ENCODE assay signal across 9 cellular contexts in the genomic region with DNA sequence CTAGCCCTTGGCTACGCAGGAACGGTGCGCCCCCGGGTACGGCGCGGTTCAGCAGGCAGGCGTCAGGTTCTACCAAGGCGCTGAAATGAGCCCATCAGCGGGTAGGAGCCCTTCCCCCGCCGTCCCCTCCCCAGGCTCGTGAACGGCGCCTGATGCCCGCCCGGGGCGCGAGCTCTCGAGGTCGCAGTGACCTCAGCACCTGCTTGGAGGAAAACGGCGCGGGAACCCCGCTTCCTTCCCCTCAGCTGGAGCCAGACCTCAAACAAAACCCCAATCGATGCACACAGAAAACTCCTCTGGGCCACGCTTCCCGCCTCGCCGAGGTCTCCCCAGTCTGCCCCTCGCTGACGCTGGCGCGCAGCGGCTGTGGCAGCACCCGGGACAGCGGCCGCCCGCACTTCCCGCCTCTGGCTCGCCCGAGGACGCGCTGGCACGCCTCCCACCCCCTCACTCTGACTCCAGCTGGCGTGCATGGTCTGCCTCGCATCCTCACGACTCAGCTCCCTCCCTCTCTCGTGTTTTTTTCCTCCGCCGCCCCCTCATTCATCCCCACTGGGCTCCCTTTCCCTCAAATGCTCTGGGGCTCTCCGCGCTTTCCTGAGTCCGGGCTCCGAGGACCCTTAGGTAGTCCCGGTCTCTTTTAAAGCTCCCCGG. TPM values are rescaled to one million over a fixed set of nuclear protein-coding genes. Genes with fewer than 3 reads are reported as not detected.
A peak's percentile ranks its signal among the peaks of the same experiment; 100 is the strongest.
DNase-seq lines count a peak whose midpoint lies in the region; ATAC-seq and TF ChIP-seq lines count a peak whose summit lies in the region.
"Had no signal": no experiment of that assay in that cellular context is flagged by ENCODE, and none has a peak within 500 bp of the region (broad histone marks: within the 10 kb centered on the region; RNA-seq: fewer than 3 reads in every experiment).

No MANE protein-coding gene starts in this region.

- H3K27ac ChIP-seq in stomach = no peak overlapping the region

- TF ChIP-seq EP300 in stomach (IDR thresholded peaks at IDR 0.05) = no peak

- H3K9me3 ChIP-seq in stomach = no peaks in the 10 kb centered on the region

- 1 to 4% (median 3%) methylated on average over 22 to 57 of the region's 57 CpGs for WGBS in stomach, 5 donors

- peaks cover 16 to 98% (median 77%) of the 10 kb centered on the region in 3 donors for H3K27me3 ChIP-seq in stomach

- TF ChIP-seq POLR2A in stomach (IDR thresholded peaks at IDR 0.05) = no peak

- intact Hi-C loops in left cardiac atrium (cut with DNase I) = no loop called here
- intact Hi-C loops in cardiac septum (cut with DNase I) = no loop called here
- intact Hi-C loops in stomach (cut with DNase I; ENCODE audit: low total_unique reads) = no loop called here

- no peaks in the 10 kb centered on the region for H3K36me3 ChIP-seq in stomach

- H3K4me1 ChIP-seq in stomach = peaks cover 20 to 38% (median 28%) of the 10 kb centered on the region in 4 donors

- peak; percentile 47 for DNase-seq in left cardiac atrium
- DNase-seq in cardiac septum (ENCODE audit: low spot score) = no peak
- peak; percentile 60 to 70 for DNase-seq in activated T-cell treated with anti-CD3 and anti-CD28 coated beads, Interleukin-2, amount 50 U/mL, for 48 hours
- DNase-seq in left kidney (ENCODE audit: low read depth, low spot score) = peak; percentile 92
- DNase-seq in stomach = no peak
- DNase-seq in SW 1271 (lab: John Stamatoyannopoulos, UW) = no peak
- no peak for DNase-seq in SK-N-DZ (ENCODE audit: low spot score)

- ATAC-seq in left cardiac atrium = peak; percentile 58 to 76
- no peak for ATAC-seq in HG02759 (IDR thresholded peaks at IDR 0.05; ENCODE audit: unreplicated experiment)

- peak overlapping the region in 3 of 4 donors; percentile 7 to 28 (median 16) for H3K4me3 ChIP-seq in stomach

- no peak for TF ChIP-seq CTCF in stomach (IDR thresholded peaks at IDR 0.05)

RNA-seq across cellular contexts. Expression of gene GAD2, which starts 0.5 kb away (rescaled TPM):
- total RNA-seq in left cardiac atrium = not detected
- not detected for total RNA-seq in cardiac septum
- total RNA-seq in stomach = under 1 TPM in 1 of 5 donors, not detected in 4; 0.92 TPM
- polyA plus RNA-seq in stomach = 1 to 10 TPM in 1 of 3 donors, under 1 TPM in 2; 0.15 to 1.1 (median 0.19) TPM
- not detected in 2 replicates for polyA plus RNA-seq in SK-N-DZ (2014; cell fraction: cytosol; rRNA removed)
- polyA plus RNA-seq in SK-N-DZ (2014; cell fraction: nucleus; rRNA removed) = not detected in 2 replicates
- total RNA-seq: activated CD8-positive, alpha-beta memory T cell treated with anti-CD3 and anti-CD28 coated beads for 36 hours had no signal

Comparison
In these comparisons a context has a peak if more than half of its experiments do, and no peak if none do; other contexts are left out.
1. DNase-seq: peak in left cardiac atrium (single experiment), activated T-cell treated with anti-CD3 and anti-CD28 coated beads, Interleukin-2, amount 50 U/mL, for 48 hours (2 of 2) and left kidney (single experiment); none in cardiac septum (single experiment), stomach (single experiment), SW 1271 (0 of 2) and SK-N-DZ (single experiment).